16 cellular contexts compared by ENCODE assay signal in the genomic region with DNA sequence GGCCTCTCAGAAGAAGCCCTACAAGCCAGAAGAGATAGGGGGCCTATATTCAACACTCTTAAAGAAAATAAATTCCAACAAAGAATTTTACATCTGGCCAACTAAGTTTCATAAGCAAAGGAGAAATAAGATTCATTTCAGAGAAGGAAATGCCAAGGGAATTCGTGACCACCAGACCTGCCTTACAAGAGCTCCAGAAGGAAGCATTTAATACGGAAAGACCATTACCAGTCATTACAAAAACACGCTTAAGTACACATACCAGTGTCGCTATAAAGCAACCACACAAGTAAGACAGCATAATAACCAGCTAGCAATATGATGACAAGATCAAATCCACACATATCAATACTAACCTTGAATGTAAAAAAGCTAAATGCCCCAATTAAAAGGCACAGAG.
"Had no signal": no experiment of that assay in that cellular context is flagged by ENCODE, and none has a peak within 500 bp of the region (broad histone marks: within the 10 kb centered on the region; RNA-seq: fewer than 3 reads in every experiment).

No MANE protein-coding gene starts in this region.

- H3K9me3 ChIP-seq: adrenal gland had no signal

- H3K27ac ChIP-seq: adrenal gland, dorsolateral prefrontal cortex, foreskin keratinocyte, upper lobe of left lung had no signal

- H3K4me1 ChIP-seq: adrenal gland, upper lobe of left lung had no signal

- ATAC-seq: esophagus mucosa; left colon; right cardiac atrium; stimulated activated naive CD8-positive, alpha-beta T cell treated with anti-CD3 and anti-CD28 coated beads, Interleukin-15, Interleukin-2, amounts not matched to agents 100 U/mL and 50 U/mL, for 24 hours; T-cell; WTC11 had no signal

- DNase-seq: activated naive CD4-positive, alpha-beta T cell treated with anti-CD3 and anti-CD28 coated beads, Interleukin-2, amount 50 U/mL, for 16 hours; activated T-cell treated with anti-CD3 and anti-CD28 coated beads, Interleukin-2, amount 50 U/mL, for 1 hour; adrenal gland; dorsolateral prefrontal cortex; immature natural killer cell; left colon; naive B cell; right cardiac atrium; stimulated activated CD4-positive, alpha-beta T cell treated with anti-CD3 and anti-CD28 coated beads, Interleukin-2, amount 100 ng/mL, for 24 hours; stimulated activated naive CD8-positive, alpha-beta T cell treated with anti-CD3 and anti-CD28 coated beads, Interleukin-15, Interleukin-2, amounts not matched to agents 100 U/mL and 50 U/mL, for 24 hours; T-cell; upper lobe of left lung had no signal

- H3K36me3 ChIP-seq: adrenal gland, upper lobe of left lung had no signal

- H3K27me3 ChIP-seq: adrenal gland, dorsolateral prefrontal cortex, foreskin keratinocyte, upper lobe of left lung had no signal

- H3K4me3 ChIP-seq: adrenal gland, dorsolateral prefrontal cortex, lung, upper lobe of left lung had no signal
